Comparison of ENCODE assay signal across 22 cellular contexts in genomic region chr22:49884075-49884474, GRCh38. TPM values are rescaled to one million over a fixed set of nuclear protein-coding genes. Genes with fewer than 3 reads are reported as not detected.
DNase-seq lines count a peak whose midpoint lies in the region; ATAC-seq, FAIRE-seq and TF ChIP-seq lines count a peak whose summit lies in the region.
"Had no signal": no experiment of that assay in that cellular context is flagged by ENCODE, and none has a peak within 500 bp of the region (broad histone marks: within the 10 kb centered on the region; RNA-seq: fewer than 3 reads in every experiment).

No MANE protein-coding gene starts in this region.

- H3K36me3 Mint-ChIP-seq in WTC11 (peaks cover 72% of the 10 kb centered on the region), endothelial cell (ENCODE audit: low read depth, unreplicated experiment) (peaks cover 51% of the 10 kb centered on the region)

- H3K4me1 Mint-ChIP-seq in WTC11 (peaks cover 9% of the 10 kb centered on the region), endothelial cell (ENCODE audit: unreplicated experiment) (peaks cover 7% of the 10 kb centered on the region)

- TF ChIP-seq POLR2A in K562 (conservative IDR thresholded peaks at IDR 0.05) (no peak), spleen (IDR thresholded peaks at IDR 0.05) (no peak)

- TF ChIP-seq CTCF in WTC11 (IDR thresholded peaks at IDR 0.05), result no peak
- TF ChIP-seq CTCF in K562 (IDR thresholded peaks at IDR 0.05 in 2 of 3, conservative IDR thresholded peaks at IDR 0.05 in 1 of 3; ENCODE audit: insufficient read depth in 2 of 3, low read depth in 1 of 3, low read length in 3 of 3), result no peak
- no peak for TF ChIP-seq CTCF in spleen (IDR thresholded peaks at IDR 0.05 in 8 of 11, conservative IDR thresholded peaks at IDR 0.05 in 3 of 11)
- no peak for TF ChIP-seq CTCF in endothelial cell (IDR thresholded peaks at IDR 0.05; ENCODE audit: unreplicated experiment)

- H3K9me3 Mint-ChIP-seq in WTC11 (peaks cover 5% of the 10 kb centered on the region), endothelial cell (ENCODE audit: unreplicated experiment) (no peaks in the 10 kb centered on the region)
- H3K9me3 Mint-ChIP-seq: CD4-positive, CD25-positive, alpha-beta regulatory T cell; CD8-positive, alpha-beta memory T cell had no signal

- no peak overlapping the region for H3K4me2 ChIP-seq in K562 (ENCODE audit: insufficient read depth, low read length)

- peaks cover 3% of the 10 kb centered on the region for H3K9me3 ChIP-seq in K562 (replicated peaks; ENCODE audit: control insufficient read depth, insufficient read depth, low read depth, low read length)
- peaks cover 0 to under 1% (median 0%) of the 10 kb centered on the region in 8 donors for H3K9me3 ChIP-seq in spleen
- H3K9me3 ChIP-seq: BE2C had no signal

- H3K27ac ChIP-seq in K562 (ENCODE audit: extremely low read depth, low read depth, low read length), result no peak overlapping the region
- H3K27ac ChIP-seq in spleen, result no peak overlapping the region
- H3K27ac ChIP-seq: HL-60 had no signal

- no peak overlapping the region for H3K4me3 ChIP-seq in K562
- no peak overlapping the region for H3K4me3 ChIP-seq in spleen

- POLR2A ChIA-PET in WTC11 (lab: Charles Lee), result no interaction called here
- POLR2A ChIA-PET in K562 (lab: Yijun Ruan, JAX), result interaction anchor here (0.6 kb wide), 1 partner anchor 59 kb away, joined by 3 read pairs; no protein-coding TSS in a partner anchor

- peaks cover 26% of the 10 kb centered on the region for H3K79me2 ChIP-seq in K562 (ENCODE audit: control insufficient read depth, insufficient read depth, low read length)

- H3K9me1 ChIP-seq in K562 (ENCODE audit: control insufficient read depth, insufficient read depth, low read length), result no peaks in the 10 kb centered on the region

- no peaks in the 10 kb centered on the region for H3K27me3 ChIP-seq in K562 (ENCODE audit: control insufficient read depth in 2 of 2, insufficient read depth in 2 of 2, low read length in 2 of 2)
- no peaks in the 10 kb centered on the region for H3K27me3 ChIP-seq in spleen (replicated peaks in 1 of 7)
- H3K27me3 ChIP-seq: BE2C had no signal

- no peak overlapping the region for H3K4me3 Mint-ChIP-seq in WTC11
- H3K4me3 Mint-ChIP-seq in endothelial cell (ENCODE audit: unreplicated experiment), result no peak overlapping the region
- H3K4me3 Mint-ChIP-seq: CD4-positive, CD25-positive, alpha-beta regulatory T cell; CD8-positive, alpha-beta memory T cell; HFFc6 had no signal

- WGBS in K562 (ENCODE audit: insufficient coverage, low coverage, missing lambda C conversion rate), result 89% methylated on average over 6 of the region's 20 CpGs
- 95 to 99% (median 96%) methylated on average over 20 of the region's 20 CpGs for WGBS in spleen, 5 donors

- H3K36me3 ChIP-seq in K562 (ENCODE audit: control insufficient read depth, insufficient read depth, low read length), result peaks cover 51% of the 10 kb centered on the region; the same call in 2 of the 3 replicates
- peaks cover 5 to 68% (median 40%) of the 10 kb centered on the region in 6 donors for H3K36me3 ChIP-seq in spleen

- TF ChIP-seq RAD21 in K562 (CRISPR knock-in tag; conservative IDR thresholded peaks at IDR 0.05 in 1 of 2, IDR thresholded peaks at IDR 0.05 in 1 of 2), result no peak

- FAIRE-seq in K562 (lab: Jason Lieb, UNC), result no peak
- FAIRE-seq: A204.1, G401.6, GM12891, GM18507 had no signal

- intact Hi-C loops in K562 (cut with micrococcal nuclease), result no loop called here
- intact Hi-C loops in spleen (cut with DNase I; ENCODE audit: low total_unique reads), result no loop called here

- H2AFZ ChIP-seq in K562 (ENCODE audit: low read depth, low read length), result no peak overlapping the region

- H3K4me1 ChIP-seq in K562 (replicated peaks in 1 of 2; ENCODE audit: control insufficient read depth in 2 of 2, insufficient read depth in 2 of 2, low read length in 2 of 2) (peaks cover 0 to 4% of the 10 kb centered on the region in 2 experiments; a peak in 1 of 5 replicates), spleen (peaks cover 0 to 28% (median 8%) of the 10 kb centered on the region in 6 donors)
- H3K4me1 ChIP-seq: BE2C had no signal

- CTCF ChIA-PET in WTC11 (lab: Charles Lee), result no interaction called here
- CTCF ChIA-PET in K562 (lab: Yijun Ruan, JAX; ENCODE audit: low intra/inter-chr PET ratio), result no interaction called here

- ATAC-seq in WTC11, result no peak
- no peak for ATAC-seq in K562
- ATAC-seq: HCT116 had no signal

- BruUV-seq in K562 (replicated peaks; lab: Mats Ljungman, UMichigan), result no TSS peak

- in situ Hi-C loops in K562 (cut with MboI), result no loop called here

- no peaks in the 10 kb centered on the region for H4K20me1 ChIP-seq in K562 (replicated peaks; ENCODE audit: control insufficient read depth, insufficient read depth, low read length)

- H3K27me3 Mint-ChIP-seq in WTC11 (ENCODE audit: low read depth), result no peaks in the 10 kb centered on the region
- peaks cover 4% of the 10 kb centered on the region for H3K27me3 Mint-ChIP-seq in endothelial cell (ENCODE audit: unreplicated experiment)
- H3K27me3 Mint-ChIP-seq: CD4-positive, CD25-positive, alpha-beta regulatory T cell; CD8-positive, alpha-beta memory T cell had no signal

- DNase-seq in WTC11 (ENCODE audit: low spot score) (no peak), K562 (ENCODE audit: extremely low read depth in 1 of 4, low spot score in 3 of 4) (no peak), mesenteric fat pad (ENCODE audit: low spot score) (peak; percentile 28), spleen (peak; percentile 43), nucleus accumbens (lab: John Stamatoyannopoulos, UW) (no peak), endothelial cell (ENCODE audit: low spot score) (no peak), ureter (ENCODE audit: low spot score) (no peak)
- DNase-seq: ACHN; BE2C; CD4-positive, CD25-positive, alpha-beta regulatory T cell; CD8-positive, alpha-beta memory T cell; COR-L47; DMS 273 treated with DMSO at 0.1 percent for 48 hours; GOT3; H7; HFFc6 had no signal

- peak overlapping the region; percentile 69 for H3K27ac Mint-ChIP-seq in WTC11
- H3K27ac Mint-ChIP-seq in endothelial cell (ENCODE audit: unreplicated experiment), result no peak overlapping the region
- H3K27ac Mint-ChIP-seq: HFFc6 had no signal

- TF ChIP-seq EP300 in K562 (IDR thresholded peaks at IDR 0.05; ENCODE audit: low read length), result no peak

- H3K9ac ChIP-seq in K562 (ENCODE audit: insufficient read depth in 1 of 2, low read depth in 2 of 2, low read length in 2 of 2), result no peak overlapping the region

RNA-seq across cellular contexts. Expression of gene ZBED4, which starts 30.4 kb away (rescaled TPM):
- total RNA-seq in WTC11 (2021) (24.7 to 29.2 TPM (median 24.8 TPM) in 3 replicates), K562 (2014; rRNA removed) (8.1 and 11.0 TPM in 2 replicates), K562 (2014; rRNA removed; fragmentation: Illumina TruSeq; extraction: Trizol) (6.3 and 6.9 TPM in 2 replicates), K562 (2015; rRNA removed; fragmentation: Illumina TruSeq; extraction: Trizol) (7.3 and 7.4 TPM in 2 replicates), K562 (2021) (16.0 and 16.8 TPM in 2 replicates), mesenteric fat pad (10.4 TPM), spleen (10 to 100 TPM; 10.1 to 23.2 (median 16.1) TPM), endothelial cell (ENCODE audit: unreplicated experiment) (22.6 TPM), ureter (13.6 TPM)
- total RNA-seq in K562 (2011; cell fraction: chromatin; rRNA removed; ENCODE audit: low replicate concordance), result 25.1 and 25.4 TPM in 2 replicates
- total RNA-seq in K562 (2011; cell fraction: nucleolus; rRNA removed), result 15.5 and 19.3 TPM in 2 replicates
- 18.1 and 18.4 TPM in 2 replicates for total RNA-seq in K562 (2011; cell fraction: nucleoplasm; rRNA removed)
- polyA plus RNA-seq in K562 (2011; rRNA removed) (3.8 and 4.5 TPM in 2 replicates), K562 (2014; fragmentation: Illumina TruSeq; extraction: Trizol) (12.2 and 13.2 TPM in 2 replicates), K562 (2014; fragmentation: Nextera tagmentation; extraction: Ambion mirVana) (1 to 10 TPM; 1.5 to 1.6 TPM), K562 (2014; rRNA removed) (7.6 and 7.8 TPM in 2 replicates), spleen (1 to 10 TPM; 2.9 to 5.3 (median 3.5) TPM)
- 4.1 and 4.8 TPM in 2 replicates for polyA plus RNA-seq in K562 (2011; cell fraction: cytosol; rRNA removed)
- 6.6 and 7.8 TPM in 2 replicates for polyA plus RNA-seq in K562 (2011; cell fraction: nucleus; rRNA removed)
- polyA plus RNA-seq in K562 (2012), result 9.9 and 10.0 TPM in 2 replicates
- 5.3 and 6.0 TPM in 2 replicates for polyA minus RNA-seq in K562 (2011; rRNA and poly(A)+ RNA removed)
- 10.0 and 11.0 TPM in 2 replicates for polyA minus RNA-seq in K562 (2011; cell fraction: cytosol; rRNA and poly(A)+ RNA removed)
- polyA minus RNA-seq in K562 (2011; cell fraction: nucleus; rRNA and poly(A)+ RNA removed), result 3.5 and 5.0 TPM in 2 replicates

RNA-seq across cellular contexts. Expression of gene ALG12, which starts 34.2 kb away (rescaled TPM):
- total RNA-seq in WTC11 (2021) (26.5 to 29.2 TPM (median 26.7 TPM) in 3 replicates), K562 (2014; rRNA removed) (3.4 and 5.8 TPM in 2 replicates), K562 (2014; rRNA removed; fragmentation: Illumina TruSeq; extraction: Trizol) (0.83 and 2.0 TPM in 2 replicates), K562 (2015; rRNA removed; fragmentation: Illumina TruSeq; extraction: Trizol) (3.7 and 3.8 TPM in 2 replicates), K562 (2021) (8.5 and 11.0 TPM in 2 replicates), mesenteric fat pad (12.5 TPM), spleen (10 to 100 TPM; 10.2 to 20.1 (median 13.3) TPM), endothelial cell (ENCODE audit: unreplicated experiment) (23.2 TPM), ureter (20.5 TPM)
- 6.2 and 18.5 TPM in 2 replicates for total RNA-seq in K562 (2011; cell fraction: chromatin; rRNA removed; ENCODE audit: low replicate concordance)
- total RNA-seq in K562 (2011; cell fraction: nucleolus; rRNA removed), result 20.3 and 21.8 TPM in 2 replicates
- total RNA-seq in K562 (2011; cell fraction: nucleoplasm; rRNA removed), result 13.6 and 15.7 TPM in 2 replicates
- polyA plus RNA-seq in K562 (2011; rRNA removed) (2.6 and 3.9 TPM in 2 replicates), K562 (2014; fragmentation: Illumina TruSeq; extraction: Trizol) (4.0 and 7.3 TPM in 2 replicates), K562 (2014; fragmentation: Nextera tagmentation; extraction: Ambion mirVana) (under 1 TPM; 0.20 to 0.62 TPM), K562 (2014; rRNA removed) (4.9 and 5.8 TPM in 2 replicates), spleen (1 to 10 TPM; 5.7 to 7.1 (median 5.9) TPM)
- 2.9 and 4.5 TPM in 2 replicates for polyA plus RNA-seq in K562 (2011; cell fraction: cytosol; rRNA removed)
- 14.0 and 20.4 TPM in 2 replicates for polyA plus RNA-seq in K562 (2011; cell fraction: nucleus; rRNA removed)
- polyA plus RNA-seq in K562 (2012), result 8.3 and 9.5 TPM in 2 replicates
- 2.2 and 3.7 TPM in 2 replicates for polyA minus RNA-seq in K562 (2011; rRNA and poly(A)+ RNA removed)
- polyA minus RNA-seq in K562 (2011; cell fraction: cytosol; rRNA and poly(A)+ RNA removed), result 3.6 and 3.7 TPM in 2 replicates
- 1.4 and 2.8 TPM in 2 replicates for polyA minus RNA-seq in K562 (2011; cell fraction: nucleus; rRNA and poly(A)+ RNA removed)

RNA-seq across cellular contexts. Expression of gene CRELD2, which starts 34.4 kb away (rescaled TPM):
- 34.9 to 42.8 TPM (median 35.2 TPM) in 3 replicates for total RNA-seq in WTC11 (2021)
- 25.0 and 46.1 TPM in 2 replicates for total RNA-seq in K562 (2011; cell fraction: chromatin; rRNA removed; ENCODE audit: low replicate concordance)
- 45.8 and 49.4 TPM in 2 replicates for total RNA-seq in K562 (2011; cell fraction: nucleolus; rRNA removed)
- 32.0 and 37.3 TPM in 2 replicates for total RNA-seq in K562 (2011; cell fraction: nucleoplasm; rRNA removed)
- total RNA-seq in K562 (2014; rRNA removed), result 25.3 and 33.2 TPM in 2 replicates
- total RNA-seq in K562 (2014; rRNA removed; fragmentation: Illumina TruSeq; extraction: Trizol), result 4.9 and 6.3 TPM in 2 replicates
- 10.1 and 10.7 TPM in 2 replicates for total RNA-seq in K562 (2015; rRNA removed; fragmentation: Illumina TruSeq; extraction: Trizol)
- 19.5 and 19.8 TPM in 2 replicates for total RNA-seq in K562 (2021)
- 8.8 and 12.4 TPM in 2 replicates for polyA plus RNA-seq in K562 (2011; rRNA removed)
- polyA plus RNA-seq in K562 (2011; cell fraction: cytosol; rRNA removed), result 12.4 and 16.3 TPM in 2 replicates
- 34.7 and 37.7 TPM in 2 replicates for polyA plus RNA-seq in K562 (2011; cell fraction: nucleus; rRNA removed)
- 18.1 and 28.6 TPM in 2 replicates for polyA plus RNA-seq in K562 (2012)
- 6.3 and 9.3 TPM in 2 replicates for polyA plus RNA-seq in K562 (2014; fragmentation: Illumina TruSeq; extraction: Trizol)
- 1 to 10 TPM in 1 of 2 experiments, under 1 TPM in 1; 0.96 to 1.5 TPM for polyA plus RNA-seq in K562 (2014; fragmentation: Nextera tagmentation; extraction: Ambion mirVana)
- polyA plus RNA-seq in K562 (2014; rRNA removed), result 19.9 and 22.4 TPM in 2 replicates
- 2.1 and 2.4 TPM in 2 replicates for polyA minus RNA-seq in K562 (2011; rRNA and poly(A)+ RNA removed)
- 5.1 and 6.0 TPM in 2 replicates for polyA minus RNA-seq in K562 (2011; cell fraction: cytosol; rRNA and poly(A)+ RNA removed)
- 5.1 and 5.8 TPM in 2 replicates for polyA minus RNA-seq in K562 (2011; cell fraction: nucleus; rRNA and poly(A)+ RNA removed)
- total RNA-seq in mesenteric fat pad, result 36.5 TPM
- total RNA-seq in spleen, result 10 to 100 TPM; 23.2 to 46.3 (median 38.1) TPM
- polyA plus RNA-seq in spleen, result 10 to 100 TPM; 16.2 to 26.3 (median 18.3) TPM
- total RNA-seq in endothelial cell (ENCODE audit: unreplicated experiment), result 207 TPM
- total RNA-seq in ureter, result 42.8 TPM

RNA-seq across cellular contexts. Expression of gene BRD1, which starts 56.4 kb away (rescaled TPM):
- total RNA-seq in WTC11 (2021) (36.4 to 37.9 TPM (median 36.6 TPM) in 3 replicates), K562 (2014; rRNA removed) (10.4 and 12.2 TPM in 2 replicates), K562 (2014; rRNA removed; fragmentation: Illumina TruSeq; extraction: Trizol) (5.3 and 7.4 TPM in 2 replicates), K562 (2015; rRNA removed; fragmentation: Illumina TruSeq; extraction: Trizol) (7.2 and 7.5 TPM in 2 replicates), K562 (2021) (14.1 and 17.6 TPM in 2 replicates), mesenteric fat pad (25.0 TPM), spleen (10 to 100 TPM; 35.3 to 59.6 (median 46.9) TPM), endothelial cell (ENCODE audit: unreplicated experiment) (40.3 TPM), ureter (41.5 TPM)
- total RNA-seq in K562 (2011; cell fraction: chromatin; rRNA removed; ENCODE audit: low replicate concordance), result 34.4 and 58.3 TPM in 2 replicates
- 28.7 and 34.9 TPM in 2 replicates for total RNA-seq in K562 (2011; cell fraction: nucleolus; rRNA removed)
- 20.9 and 28.2 TPM in 2 replicates for total RNA-seq in K562 (2011; cell fraction: nucleoplasm; rRNA removed)
- polyA plus RNA-seq in K562 (2011; rRNA removed) (2.4 and 2.5 TPM in 2 replicates), K562 (2014; fragmentation: Illumina TruSeq; extraction: Trizol) (5.5 and 8.7 TPM in 2 replicates), K562 (2014; fragmentation: Nextera tagmentation; extraction: Ambion mirVana) (under 1 TPM; 0.42 to 0.63 TPM), K562 (2014; rRNA removed) (8.4 and 9.9 TPM in 2 replicates), spleen (10 to 100 TPM; 14.2 to 23.1 (median 17.6) TPM)
- 1.9 and 2.0 TPM in 2 replicates for polyA plus RNA-seq in K562 (2011; cell fraction: cytosol; rRNA removed)
- polyA plus RNA-seq in K562 (2011; cell fraction: nucleus; rRNA removed), result 11.7 and 17.8 TPM in 2 replicates
- 8.5 and 10.4 TPM in 2 replicates for polyA plus RNA-seq in K562 (2012)
- 3.2 and 4.2 TPM in 2 replicates for polyA minus RNA-seq in K562 (2011; rRNA and poly(A)+ RNA removed)
- polyA minus RNA-seq in K562 (2011; cell fraction: cytosol; rRNA and poly(A)+ RNA removed), result 5.6 and 8.6 TPM in 2 replicates
- polyA minus RNA-seq in K562 (2011; cell fraction: nucleus; rRNA and poly(A)+ RNA removed), result 10.8 and 11.2 TPM in 2 replicates

Comparison
In these comparisons a context has a peak if more than half of its experiments do, and no peak if none do; other contexts are left out.
1. DNase-seq: peak in mesenteric fat pad (single experiment) and spleen (single experiment); none in WTC11 (single experiment), K562 (0 of 4), nucleus accumbens (0 of 56), endothelial cell (single experiment) and ureter (single experiment).